In genomic region chr15:85773916-85774315, GRCh38 we compare ENCODE assay signal across 13 cellular contexts. TPM values are rescaled to one million over a fixed set of nuclear protein-coding genes. Genes with fewer than 3 reads are reported as not detected.
DNase-seq lines count a peak whose midpoint lies in the region; ATAC-seq, FAIRE-seq and TF ChIP-seq lines count a peak whose summit lies in the region.
"Had no signal": no experiment of that assay in that cellular context is flagged by ENCODE, and none has a peak within 500 bp of the region (broad histone marks: within the 10 kb centered on the region; RNA-seq: fewer than 3 reads in every experiment).

No MANE protein-coding gene starts in this region.

- DNase-seq in Right ventricle myocardium inferior (ENCODE audit: missing footprints) (peak; percentile 55), left ventricle myocardium inferior (no peak), bronchial epithelial cell (ENCODE audit: low read depth) (no peak), nephron progenitor cell (no peak), upper lobe of right lung (no peak)
- DNase-seq in natural killer cell treated with Interleukin-12 subunit alpha and Interleukin-12 subunit beta and Interleukin-15 and Interleukin-18, amount 100 ng/mL, for 72 hours (ENCODE audit: low spot score), result no peak
- DNase-seq in activated naive CD4-positive, alpha-beta T cell treated with anti-CD3 and anti-CD28 coated beads, Interleukin-2, amount 10 ng/mL, durations not matched to agents 7 days and 5 days, result no peak
- DNase-seq: 8988T; CD4-positive, CD25-positive, alpha-beta regulatory T cell; DMS 273 treated with DMSO at 0.1 percent for 48 hours had no signal

- H3K36me3 ChIP-seq in left ventricle myocardium inferior (peaks cover 1% of the 10 kb centered on the region), bronchial epithelial cell (ENCODE audit: control insufficient read depth, insufficient read depth, low read length) (peaks cover 3% of the 10 kb centered on the region), subcutaneous abdominal adipose tissue (ENCODE audit: control insufficient read depth in 5 of 5, insufficient read depth in 5 of 5, low read length in 5 of 5) (peaks cover 0 to 5% (median 2%) of the 10 kb centered on the region in 5 donors), upper lobe of right lung (no peaks in the 10 kb centered on the region)

- H3K4me3 ChIP-seq in left ventricle myocardium inferior (no peak overlapping the region), bronchial epithelial cell (ENCODE audit: low read depth, low read length) (no peak overlapping the region), subcutaneous abdominal adipose tissue (ENCODE audit: low read depth in 1 of 5, low read length in 5 of 5) (no peak overlapping the region), upper lobe of right lung (no peak overlapping the region)
- H3K4me3 ChIP-seq: BLaER1 treated with 17β-estradiol and CSF1 and Interleukin-3, amounts not matched to agents 10 nM and 100 nM had no signal

- H3K9me3 ChIP-seq in left ventricle myocardium inferior (replicated peaks), result no peaks in the 10 kb centered on the region
- H3K9me3 ChIP-seq in subcutaneous abdominal adipose tissue (ENCODE audit: control insufficient read depth in 5 of 5, low read length in 5 of 5), result no peaks in the 10 kb centered on the region
- H3K9me3 ChIP-seq in upper lobe of right lung, result no peaks in the 10 kb centered on the region

- FAIRE-seq in bronchial epithelial cell (lab: Jason Lieb, UNC), result peak; percentile 40

- H3K27ac Mint-ChIP-seq in nephron progenitor cell, result peak overlapping the region; percentile 74
- no peak overlapping the region for H3K27ac Mint-ChIP-seq in natural killer cell treated with Interleukin-12 subunit alpha and Interleukin-12 subunit beta and Interleukin-15 and Interleukin-18, amount 100 ng/mL, for 72 hours
- H3K27ac Mint-ChIP-seq in activated naive CD4-positive, alpha-beta T cell treated with anti-CD3 and anti-CD28 coated beads, Interleukin-2, amount 10 ng/mL, durations not matched to agents 7 days and 5 days, result no peak overlapping the region

- H3K27me3 ChIP-seq in left ventricle myocardium inferior (ENCODE audit: low read depth), result no peaks in the 10 kb centered on the region
- no peaks in the 10 kb centered on the region for H3K27me3 ChIP-seq in bronchial epithelial cell (ENCODE audit: control insufficient read depth, insufficient read depth, low read length)
- H3K27me3 ChIP-seq in subcutaneous abdominal adipose tissue (ENCODE audit: control insufficient read depth in 5 of 5, insufficient read depth in 4 of 5, low read length in 5 of 5), result no peaks in the 10 kb centered on the region
- H3K27me3 ChIP-seq in upper lobe of right lung, result no peaks in the 10 kb centered on the region
- H3K27me3 ChIP-seq: BLaER1 treated with 17β-estradiol and CSF1 and Interleukin-3, amounts not matched to agents 10 nM and 100 nM had no signal

- no peaks in the 10 kb centered on the region for H3K9me3 Mint-ChIP-seq in nephron progenitor cell
- no peaks in the 10 kb centered on the region for H3K9me3 Mint-ChIP-seq in natural killer cell treated with Interleukin-12 subunit alpha and Interleukin-12 subunit beta and Interleukin-15 and Interleukin-18, amount 100 ng/mL, for 72 hours
- H3K9me3 Mint-ChIP-seq in activated naive CD4-positive, alpha-beta T cell treated with anti-CD3 and anti-CD28 coated beads, Interleukin-2, amount 10 ng/mL, durations not matched to agents 7 days and 5 days, result no peaks in the 10 kb centered on the region

- peaks cover 48% of the 10 kb centered on the region for H3K4me1 ChIP-seq in left ventricle myocardium inferior
- H3K4me1 ChIP-seq in subcutaneous abdominal adipose tissue (ENCODE audit: control insufficient read depth in 5 of 5, insufficient read depth in 5 of 5, low read length in 5 of 5), result peaks cover 17 to 86% (median 49%) of the 10 kb centered on the region in 5 donors
- H3K4me1 ChIP-seq in upper lobe of right lung, result peaks cover 22% of the 10 kb centered on the region

- H3K4me1 Mint-ChIP-seq in nephron progenitor cell, result peaks cover 53% of the 10 kb centered on the region
- H3K4me1 Mint-ChIP-seq in natural killer cell treated with Interleukin-12 subunit alpha and Interleukin-12 subunit beta and Interleukin-15 and Interleukin-18, amount 100 ng/mL, for 72 hours (ENCODE audit: low read depth in 2 of 2), result peaks cover 9 to 12% of the 10 kb centered on the region in 2 donors
- no peaks in the 10 kb centered on the region for H3K4me1 Mint-ChIP-seq in activated naive CD4-positive, alpha-beta T cell treated with anti-CD3 and anti-CD28 coated beads, Interleukin-2, amount 10 ng/mL, durations not matched to agents 7 days and 5 days

- CTCF ChIA-PET in activated naive CD4-positive, alpha-beta T cell treated with anti-CD3 and anti-CD28 coated beads, Interleukin-2, amount 10 ng/mL, durations not matched to agents 7 days and 5 days (lab: Charles Lee), result no interaction called here

- intact Hi-C loops in Right ventricle myocardium inferior (cut with DNase I), result no loop called here
- intact Hi-C loops in left ventricle myocardium inferior (cut with micrococcal nuclease), result no loop called here
- intact Hi-C loops in upper lobe of right lung (cut with DNase I), result no loop called here

- no peak for TF ChIP-seq CTCF in left ventricle myocardium inferior (IDR thresholded peaks at IDR 0.05; ENCODE audit: borderline replicate concordance)
- no peak for TF ChIP-seq CTCF in bronchial epithelial cell (IDR thresholded peaks at IDR 0.05; ENCODE audit: insufficient read depth, low read length, severe bottlenecking)
- no peak for TF ChIP-seq CTCF in nephron progenitor cell (IDR thresholded peaks at IDR 0.05)
- TF ChIP-seq CTCF in upper lobe of right lung (IDR thresholded peaks at IDR 0.05), result no peak

- H3K36me3 Mint-ChIP-seq in nephron progenitor cell (ENCODE audit: low read depth), result peaks cover 23% of the 10 kb centered on the region
- no peaks in the 10 kb centered on the region for H3K36me3 Mint-ChIP-seq in natural killer cell treated with Interleukin-12 subunit alpha and Interleukin-12 subunit beta and Interleukin-15 and Interleukin-18, amount 100 ng/mL, for 72 hours
- no peaks in the 10 kb centered on the region for H3K36me3 Mint-ChIP-seq in activated naive CD4-positive, alpha-beta T cell treated with anti-CD3 and anti-CD28 coated beads, Interleukin-2, amount 10 ng/mL, durations not matched to agents 7 days and 5 days

- peak overlapping the region in 1 of 5 donors; percentile 19 for H3K9ac ChIP-seq in subcutaneous abdominal adipose tissue (ENCODE audit: low read length in 5 of 5)
- H3K9ac ChIP-seq: BLaER1 treated with 17β-estradiol and CSF1 and Interleukin-3, amounts not matched to agents 10 nM and 100 nM had no signal

- H3K27ac ChIP-seq in left ventricle myocardium inferior (replicated peaks), result no peak overlapping the region
- H3K27ac ChIP-seq in subcutaneous abdominal adipose tissue (ENCODE audit: low read depth, low read length), result peak overlapping the region; percentile 41
- no peak overlapping the region for H3K27ac ChIP-seq in upper lobe of right lung
- H3K27ac ChIP-seq: BLaER1 treated with 17β-estradiol and CSF1 and Interleukin-3, amounts not matched to agents 10 nM and 100 nM had no signal

- ATAC-seq in Right ventricle myocardium inferior (no peak), upper lobe of right lung (no peak)
- no peak for ATAC-seq in natural killer cell treated with Interleukin-12 subunit alpha and Interleukin-12 subunit beta and Interleukin-15 and Interleukin-18, amount 100 ng/mL, for 72 hours
- ATAC-seq: HCT116 had no signal

- no peak overlapping the region for H3K4me3 Mint-ChIP-seq in nephron progenitor cell
- no peak overlapping the region for H3K4me3 Mint-ChIP-seq in natural killer cell treated with Interleukin-12 subunit alpha and Interleukin-12 subunit beta and Interleukin-15 and Interleukin-18, amount 100 ng/mL, for 72 hours
- H3K4me3 Mint-ChIP-seq in activated naive CD4-positive, alpha-beta T cell treated with anti-CD3 and anti-CD28 coated beads, Interleukin-2, amount 10 ng/mL, durations not matched to agents 7 days and 5 days, result no peak overlapping the region

- peaks cover 5% of the 10 kb centered on the region for H3K27me3 Mint-ChIP-seq in nephron progenitor cell (ENCODE audit: low read depth, poor library complexity)
- no peaks in the 10 kb centered on the region for H3K27me3 Mint-ChIP-seq in natural killer cell treated with Interleukin-12 subunit alpha and Interleukin-12 subunit beta and Interleukin-15 and Interleukin-18, amount 100 ng/mL, for 72 hours
- no peaks in the 10 kb centered on the region for H3K27me3 Mint-ChIP-seq in activated naive CD4-positive, alpha-beta T cell treated with anti-CD3 and anti-CD28 coated beads, Interleukin-2, amount 10 ng/mL, durations not matched to agents 7 days and 5 days
- H3K27me3 Mint-ChIP-seq: CD4-positive, CD25-positive, alpha-beta regulatory T cell had no signal

RNA-seq across cellular contexts. Expression of gene KLHL25, which starts 20.8 kb away (rescaled TPM):
- total RNA-seq in Right ventricle myocardium inferior, result 4.5 TPM
- total RNA-seq in left ventricle myocardium inferior, result 4.0 TPM
- total RNA-seq in bronchial epithelial cell, result 4.7 and 5.6 TPM in 2 replicates
- total RNA-seq in natural killer cell treated with Interleukin-12 subunit alpha and Interleukin-12 subunit beta and Interleukin-15 and Interleukin-18, amount 100 ng/mL, for 72 hours, result 1 to 10 TPM; 4.7 to 8.5 TPM
- 4.7 TPM for total RNA-seq in upper lobe of right lung
